8 cellular contexts compared by ENCODE assay signal in the genomic region with DNA sequence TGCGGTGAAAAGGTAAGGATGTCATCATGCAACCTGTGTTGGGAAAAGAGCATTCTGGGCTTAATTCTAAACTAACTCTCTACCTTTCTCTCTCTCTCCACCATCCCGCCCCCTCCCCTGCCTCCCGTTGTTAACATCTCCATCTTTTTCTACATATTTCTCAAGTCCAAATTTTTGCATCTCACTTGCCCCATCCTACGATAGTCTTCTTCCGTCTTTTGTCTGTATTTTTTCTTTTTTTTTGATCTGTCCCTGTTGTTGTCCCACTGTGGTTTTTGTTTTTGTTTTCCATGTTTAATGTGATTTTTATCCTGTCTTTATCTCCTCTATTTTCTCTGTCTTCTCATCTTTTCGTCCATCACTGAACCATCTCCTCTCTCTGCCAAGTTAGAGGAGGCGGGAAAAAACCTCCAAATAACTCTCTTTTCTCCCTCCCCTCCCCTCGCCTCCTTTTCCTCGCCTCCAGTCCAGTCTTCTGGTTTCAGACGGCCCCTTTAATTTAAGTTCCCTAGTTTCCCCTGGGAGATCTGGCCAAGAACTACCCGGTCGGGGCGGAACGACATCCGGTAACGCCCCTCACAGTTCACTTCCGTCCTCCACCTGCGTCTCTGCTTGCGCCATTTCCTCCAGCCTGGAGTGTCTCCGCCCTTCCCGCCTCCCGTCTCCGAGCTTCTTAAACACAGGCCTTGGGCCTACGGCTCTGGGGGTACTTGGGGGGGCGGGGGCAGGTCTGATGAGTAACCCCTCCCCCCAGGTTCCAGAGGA. TPM values are rescaled to one million over a fixed set of nuclear protein-coding genes. Genes with fewer than 3 reads are reported as not detected.
DNase-seq lines count a peak whose midpoint lies in the region; ATAC-seq and TF ChIP-seq lines count a peak whose summit lies in the region.

A gene with protein sequence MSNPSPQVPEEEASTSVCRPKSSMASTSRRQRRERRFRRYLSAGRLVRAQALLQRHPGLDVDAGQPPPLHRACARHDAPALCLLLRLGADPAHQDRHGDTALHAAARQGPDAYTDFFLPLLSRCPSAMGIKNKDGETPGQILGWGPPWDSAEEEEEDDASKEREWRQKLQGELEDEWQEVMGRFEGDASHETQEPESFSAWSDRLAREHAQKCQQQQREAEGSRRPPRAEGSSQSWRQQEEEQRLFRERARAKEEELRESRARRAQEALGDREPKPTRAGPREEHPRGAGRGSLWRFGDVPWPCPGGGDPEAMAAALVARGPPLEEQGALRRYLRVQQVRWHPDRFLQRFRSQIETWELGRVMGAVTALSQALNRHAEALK (plus strand): TSS at position 647 of the 765 bp plus-strand sequence. CDS start 87 bp downstream, at position 734.

- H3K4me1 Mint-ChIP-seq in natural killer cell = peaks cover 32 to 41% of the 10 kb centered on the region in 2 donors

- H3K36me3 Mint-ChIP-seq in natural killer cell = no peaks in the 10 kb centered on the region

- DNase-seq in DMS114 treated with DMSO at 0.1 percent for 48 hours (lab: John Stamatoyannopoulos, UW; ENCODE audit: unreplicated experiment) (peak; percentile 99), SHP77 (lab: John Stamatoyannopoulos, UW) (peak; percentile 93 to 96), fibroblast of peridontal ligament (ENCODE audit: extremely low read depth) (peak; percentile 99), natural killer cell (peak; percentile 76)
- peak; percentile 86 for DNase-seq in activated T-helper 9 cell treated with anti-CD3 and anti-CD28 coated beads, Interleukin-2, amount 50 U/mL, for 16 hours (ENCODE audit: low read depth)
- DNase-seq in stimulated activated naive CD4-positive, alpha-beta T cell (lab: John Stamatoyannopoulos, UW) = peak; percentile 78 to 86 (median 80)

- H3K9me3 Mint-ChIP-seq in natural killer cell = no peaks in the 10 kb centered on the region

- H3K9me3 ChIP-seq in Loucy (ENCODE audit: insufficient read depth, low read depth, low read length) = no peaks in the 10 kb centered on the region

- H3K4me2 ChIP-seq in Loucy (ENCODE audit: low read depth, low read length, poor library complexity, severe bottlenecking) = peak within 1 kb of the TSS; percentile 92

- intact Hi-C loops in natural killer cell (cut with micrococcal nuclease) = loop anchor here (1.0 to 10.0 kb wide), 5 partner anchors 34 to 188 kb away; a partner anchor contains a TSS

- TF ChIP-seq CTCF in Loucy (conservative IDR thresholded peaks at IDR 0.05; ENCODE audit: low read length) = no peak
- peak; percentile 31 for TF ChIP-seq CTCF in natural killer cell (IDR thresholded peaks at IDR 0.05)

- peak; percentile 51 for ATAC-seq in GM21825 (IDR thresholded peaks at IDR 0.05; ENCODE audit: unreplicated experiment)
- peak; percentile 89 to 96 (median 91) for ATAC-seq in natural killer cell

- H3K4me1 ChIP-seq in Loucy (ENCODE audit: insufficient read depth, low read length, poor library complexity, severe bottlenecking) = peaks cover 31% of the 10 kb centered on the region

- H2AFZ ChIP-seq in Loucy (ENCODE audit: low read length) = peak within 1 kb of the TSS; percentile 77

- no peaks in the 10 kb centered on the region for H3F3A ChIP-seq in Loucy (ENCODE audit: low read depth)

- H3K36me3 ChIP-seq in Loucy (ENCODE audit: insufficient read depth, low read length) = no peaks in the 10 kb centered on the region

- peak within 1 kb of the TSS; percentile 95 for H3K4me3 Mint-ChIP-seq in natural killer cell

- no peaks in the 10 kb centered on the region for H3K27me3 ChIP-seq in Loucy (ENCODE audit: insufficient read depth, low read length, poor library complexity, severe bottlenecking)

- peak within 1 kb of the TSS; percentile 88 for H3K9ac ChIP-seq in Loucy (ENCODE audit: low read depth, low read length, poor library complexity, severe bottlenecking)

- peak within 1 kb of the TSS; percentile 90 to 97 for H3K27ac Mint-ChIP-seq in natural killer cell

- H3K4me3 ChIP-seq in Loucy (ENCODE audit: low read length, poor library complexity, severe bottlenecking) = peak within 1 kb of the TSS; percentile 79

- H3K27me3 Mint-ChIP-seq in natural killer cell (ENCODE audit: low read depth in 2 of 2) = no peaks in the 10 kb centered on the region

- no peaks in the 10 kb centered on the region for H3K9me2 ChIP-seq in Loucy (replicated peaks; ENCODE audit: low read depth, low read length)

- H3K79me2 ChIP-seq in Loucy (ENCODE audit: insufficient read depth, low read length) = peaks cover 71% of the 10 kb centered on the region

- H4K20me1 ChIP-seq in Loucy (ENCODE audit: insufficient read depth, low read length, poor library complexity, severe bottlenecking) = peaks cover 3% of the 10 kb centered on the region

RNA-seq across cellular contexts. Expression of the gene that starts here (rescaled TPM):
- total RNA-seq in natural killer cell = 10 to 100 TPM in 2 of 3 donors, 1 to 10 TPM in 1; 8.1 to 10.9 (median 10.7) TPM

Comparison
In these comparisons a context has a peak if more than half of its experiments do, and no peak if none do; other contexts are left out.
1. Peak in every context shown above with its lines: DNase-seq, ATAC-seq and H3K4me3 ChIP-seq.